1 cellular context compared by ENCODE assay signal in the genomic region with DNA sequence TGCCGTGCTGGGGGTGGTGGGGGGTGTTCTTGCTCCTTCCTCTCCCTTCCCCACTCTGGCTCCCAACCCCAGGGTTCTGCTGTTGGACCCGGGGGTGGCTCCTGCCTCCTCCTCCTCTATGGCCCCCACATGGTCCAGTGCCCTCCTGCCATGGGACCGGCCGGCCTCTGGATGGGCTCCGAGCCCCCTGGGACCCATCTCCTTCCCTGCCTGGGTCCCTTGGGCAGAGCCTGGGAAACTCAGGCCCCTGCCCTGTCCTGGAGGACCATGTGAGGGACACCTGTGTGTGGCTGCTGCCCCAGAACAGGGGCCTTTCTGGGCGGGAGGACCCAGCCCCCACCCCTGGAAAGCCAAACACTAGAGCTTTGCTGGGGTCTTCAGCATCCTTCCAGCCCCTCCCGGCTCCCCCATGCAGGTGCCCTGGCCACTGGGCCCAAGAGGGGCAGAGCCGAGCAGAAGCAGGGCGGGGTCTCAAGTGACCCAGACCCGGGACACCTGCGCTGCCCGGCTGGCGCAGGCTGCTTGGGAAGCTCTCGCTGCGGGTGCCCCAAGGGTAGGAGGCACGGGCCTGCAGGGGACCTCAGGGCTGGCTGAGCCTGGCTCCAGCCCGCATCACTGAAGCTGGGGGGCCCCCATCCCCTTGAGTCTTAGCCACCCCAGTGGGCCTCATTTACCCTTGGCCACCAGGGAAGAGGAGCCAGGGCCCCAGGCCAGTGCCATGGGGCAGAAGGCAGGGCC.
TF ChIP-seq lines count a peak whose summit lies in the region.

No MANE protein-coding gene starts in this region.

TF ChIP-seq in IMR-90, 13 proteins besides CTCF, POLR2A, EP300 and RAD21:
- no peak for TF ChIP-seq MAZ (IDR thresholded peaks at IDR 0.05; ENCODE audit: borderline replicate concordance, low read depth, low read length)
- no peak for TF ChIP-seq MXI1 (IDR thresholded peaks at IDR 0.05; ENCODE audit: borderline replicate concordance, low read depth, low read length)
- no peak for TF ChIP-seq CHD1 (IDR thresholded peaks at IDR 0.05; ENCODE audit: low read depth, low read length)
- TF ChIP-seq, protein P1, sequence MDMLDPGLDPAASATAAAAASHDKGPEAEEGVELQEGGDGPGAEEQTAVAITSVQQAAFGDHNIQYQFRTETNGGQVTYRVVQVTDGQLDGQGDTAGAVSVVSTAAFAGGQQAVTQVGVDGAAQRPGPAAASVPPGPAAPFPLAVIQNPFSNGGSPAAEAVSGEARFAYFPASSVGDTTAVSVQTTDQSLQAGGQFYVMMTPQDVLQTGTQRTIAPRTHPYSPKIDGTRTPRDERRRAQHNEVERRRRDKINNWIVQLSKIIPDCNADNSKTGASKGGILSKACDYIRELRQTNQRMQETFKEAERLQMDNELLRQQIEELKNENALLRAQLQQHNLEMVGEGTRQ (IDR thresholded peaks at IDR 0.05; ENCODE audit: low read depth, low read length): no peak
- TF ChIP-seq CEBPB (IDR thresholded peaks at IDR 0.05; ENCODE audit: low read depth, low read length): no peak
